15 cellular contexts compared by ENCODE assay signal in the genomic region with DNA sequence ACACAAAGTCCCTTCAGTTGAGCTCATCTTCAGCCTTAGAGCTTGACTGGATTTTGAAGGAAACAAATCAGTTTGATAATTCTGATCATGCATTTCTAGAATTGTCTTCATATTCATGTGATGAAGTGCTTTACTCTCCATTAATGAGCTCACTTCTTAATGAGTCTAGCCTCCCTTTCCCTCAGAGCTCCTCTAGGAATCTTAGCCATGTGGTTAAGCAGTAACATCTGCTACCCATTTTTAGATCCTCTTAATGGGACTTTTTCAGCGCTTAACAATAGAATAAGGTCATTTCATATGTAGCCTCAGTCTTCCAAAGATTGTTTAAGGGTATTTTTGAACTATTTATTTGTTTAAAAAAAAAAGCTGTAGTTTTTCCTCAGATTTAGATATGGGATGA. TPM values are rescaled to one million over a fixed set of nuclear protein-coding genes. Genes with fewer than 3 reads are reported as not detected.
"Had no signal": no experiment of that assay in that cellular context is flagged by ENCODE, and none has a peak within 500 bp of the region (broad histone marks: within the 10 kb centered on the region; RNA-seq: fewer than 3 reads in every experiment).

No MANE protein-coding gene starts in this region.

- H2AFZ ChIP-seq: hepatocyte, parathyroid adenoma had no signal

- H3K9me3 ChIP-seq: adrenal gland had no signal

- DNase-seq: activated CD4-positive, alpha-beta T cell treated with anti-CD3 and anti-CD28 coated beads for 1 hour; activated gamma-delta T cell treated with Interleukin-2 at 50 U/mL for 16 hours; adrenal gland; effector CD8-positive, alpha-beta T cell; naive thymus-derived CD4-positive, alpha-beta T cell; sigmoid colon; stimulated activated naive B cell treated with anti-CD40 and anti-IgM and Interleukin-4, amounts not matched to agents 10 μg/mL and 1 μg/mL and 100 μg/mL, for 72 hours had no signal

- H3K79me2 ChIP-seq: hepatocyte, parathyroid adenoma had no signal

- H3K4me3 ChIP-seq: adrenal gland, esophagus muscularis mucosa, hepatocyte, sigmoid colon had no signal

- H3K27ac ChIP-seq: adrenal gland, esophagus muscularis mucosa, hepatocyte, parathyroid adenoma, sigmoid colon, VCaP had no signal

- H3K9ac ChIP-seq: parathyroid adenoma had no signal

- ATAC-seq: activated naive CD4-positive, alpha-beta T cell treated with anti-CD3 and anti-CD28 coated beads, Interleukin-2, amount 50 U/mL, for 72 hours; naive thymus-derived CD4-positive, alpha-beta T cell; stimulated activated naive B cell treated with anti-CD40 and anti-IgM and Interleukin-4, amounts not matched to agents 10 μg/mL and 1 μg/mL and 100 μg/mL, for 72 hours had no signal

- H3K4me2 ChIP-seq: hepatocyte had no signal

- H3K4me1 ChIP-seq: adrenal gland, esophagus muscularis mucosa, parathyroid adenoma, sigmoid colon had no signal

- H3K36me3 ChIP-seq: adrenal gland, esophagus muscularis mucosa, sigmoid colon had no signal

- H3K27me3 ChIP-seq: adrenal gland, esophagus muscularis mucosa, hepatocyte, sigmoid colon had no signal

RNA-seq across cellular contexts. Expression of a gene that starts 36.9 kb away (rescaled TPM):
- total RNA-seq: activated CD8-positive, alpha-beta memory T cell treated with anti-CD3 and anti-CD28 coated beads for 36 hours; activated naive CD4-positive, alpha-beta T cell treated with anti-CD3 and anti-CD28 coated beads, Interleukin-2, amount 50 U/mL, for 72 hours; naive thymus-derived CD4-positive, alpha-beta T cell had no signal

RNA-seq across cellular contexts. Expression of a gene that starts 44.7 kb away (rescaled TPM):
- total RNA-seq: activated CD8-positive, alpha-beta memory T cell treated with anti-CD3 and anti-CD28 coated beads for 36 hours; activated naive CD4-positive, alpha-beta T cell treated with anti-CD3 and anti-CD28 coated beads, Interleukin-2, amount 50 U/mL, for 72 hours; bronchial epithelial cell; endothelial cell of umbilical vein; naive thymus-derived CD4-positive, alpha-beta T cell had no signal
